ENCODE assay signal across 30 cellular contexts in the genomic region with DNA sequence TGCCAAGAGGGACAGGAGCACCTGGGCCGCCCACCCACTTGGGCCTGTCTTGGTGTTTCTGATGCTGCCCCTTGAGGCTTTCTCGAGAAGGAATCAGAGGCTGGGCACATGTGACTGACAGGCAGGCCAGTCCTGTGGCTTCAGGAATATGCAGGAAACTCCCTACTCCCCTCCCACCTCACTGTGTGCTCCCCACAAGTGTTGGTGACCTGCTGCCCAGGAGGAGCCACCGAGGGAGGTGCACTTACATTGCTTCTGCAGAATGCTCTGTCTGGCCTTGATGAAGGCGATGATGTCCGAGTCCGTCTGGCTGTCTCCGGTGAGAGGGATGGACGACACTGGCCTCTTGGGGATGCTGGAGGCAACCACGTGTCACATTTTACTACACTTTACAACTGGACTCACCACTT. TPM values are rescaled to one million over a fixed set of nuclear protein-coding genes. Genes with fewer than 3 reads are reported as not detected.
A peak's percentile ranks its signal among the peaks of the same experiment; 100 is the strongest.
DNase-seq lines count a peak whose midpoint lies in the region; ATAC-seq, FAIRE-seq and TF ChIP-seq lines count a peak whose summit lies in the region.
"Had no signal": no experiment of that assay in that cellular context is flagged by ENCODE, and none has a peak within 500 bp of the region (broad histone marks: within the 10 kb centered on the region; RNA-seq: fewer than 3 reads in every experiment).

No MANE protein-coding gene starts in this region.

- peak overlapping the region in 1 of 2 experiments; percentile 21; a peak in 1 of 4 replicates for H3K4me2 ChIP-seq in H1 (ENCODE audit: insufficient read depth in 1 of 2, low read depth in 2 of 2, low read length in 2 of 2)

- no peaks in the 10 kb centered on the region for H3K79me1 ChIP-seq in H1 (ENCODE audit: low read depth, low read length)

- H3K27me3 ChIP-seq in H1 (replicated peaks in 1 of 4; ENCODE audit: control insufficient read depth in 3 of 4, extremely low read depth in 1 of 4, insufficient read depth in 3 of 4, low read length in 3 of 4) (peaks cover 0 to 2% (median 0%) of the 10 kb centered on the region in 4 experiments; a peak in 1 of 7 replicates), spleen (replicated peaks in 1 of 7) (peaks cover 0 to 15% (median 0%) of the 10 kb centered on the region in 7 donors), dorsolateral prefrontal cortex (no peaks in the 10 kb centered on the region), MG63 (no peaks in the 10 kb centered on the region)
- H3K27me3 ChIP-seq: cardiac muscle cell, stomach had no signal

- CTCF ChIA-PET in H1 (lab: Charles Lee; ENCODE audit: partially characterized antibody): interaction anchor here (1.1 to 2.3 kb wide), 3 partner anchors 9 to 42 kb away, joined by 3 to 6 read pairs (median 4); no protein-coding TSS in a partner anchor

- ATAC-seq in HG03460 (IDR thresholded peaks at IDR 0.05; ENCODE audit: unreplicated experiment) (peak; percentile 15), T-helper 17 cell (no peak)
- ATAC-seq: activated CD4-positive, alpha-beta T cell treated with anti-CD3 and anti-CD28 coated beads for 36 hours; lower lobe of right lung; psoas muscle; T-cell had no signal

- H3K14ac ChIP-seq in H1 (ENCODE audit: insufficient read length): no peak overlapping the region

- H3K27ac Mint-ChIP-seq in T-helper 17 cell: no peak overlapping the region
- H3K27ac Mint-ChIP-seq: activated CD4-positive, alpha-beta T cell treated with anti-CD3 and anti-CD28 coated beads for 36 hours; activated T-helper 1 cell treated with anti-CD3 and anti-CD28 coated beads, Interleukin-12 subunit alpha, Interleukin-12 subunit beta, Interleukin-2, Interleukin-4 antibody, amounts not matched to agents 30 ng/mL and 10 ng/mL and 1 ng/mL, durations not matched to agents 14 hours and 24 hours and 36 hours; HFFc6; T-cell had no signal

- no peak overlapping the region for H2AFZ ChIP-seq in H1 (ENCODE audit: low read length)

- no peak for TF ChIP-seq RAD21 in H1 (IDR thresholded peaks at IDR 0.05 in 1 of 2, conservative IDR thresholded peaks at IDR 0.05 in 1 of 2; ENCODE audit: low read depth in 2 of 2, low read length in 2 of 2)

- H3K4ac ChIP-seq in H1 (replicated peaks; ENCODE audit: insufficient read length, low read depth, low read length): no peak overlapping the region

- no peaks in the 10 kb centered on the region for H3K36me3 Mint-ChIP-seq in T-helper 17 cell (ENCODE audit: low read depth)
- H3K36me3 Mint-ChIP-seq: T-cell had no signal

- H4K20me1 ChIP-seq in H1 (replicated peaks in 1 of 2; ENCODE audit: control insufficient read depth in 1 of 2, insufficient read depth in 2 of 2, low read length in 2 of 2): no peaks in the 10 kb centered on the region

- H3K23ac ChIP-seq in H1 (ENCODE audit: insufficient read length): no peak overlapping the region

- peak overlapping the region; percentile 10; the same call in 1 of the 2 replicates for H2BK15ac ChIP-seq in H1 (ENCODE audit: low read length)

- H3K9me3 ChIP-seq in H1 (ENCODE audit: insufficient read depth in 2 of 2, low read depth in 1 of 2, low read length in 1 of 2) (no peaks in the 10 kb centered on the region), spleen (no peaks in the 10 kb centered on the region), T-helper 17 cell (ENCODE audit: control insufficient read depth, low read length, poor library complexity, severe bottlenecking) (no peaks in the 10 kb centered on the region), MG63 (no peaks in the 10 kb centered on the region)
- H3K9me3 ChIP-seq: lower lobe of right lung, psoas muscle, stomach had no signal

- intact Hi-C loops in spleen (cut with DNase I; ENCODE audit: low total_unique reads) (no loop called here), dorsolateral prefrontal cortex (cut with DNase I) (loop anchor here in 1 of 2 donors (10.0 kb wide), 1 partner anchor 1481 kb away; no protein-coding TSS in a partner anchor)

- H3K56ac ChIP-seq in H1 (replicated peaks; ENCODE audit: insufficient read length, low read depth, low read length): no peak overlapping the region

- H2BK120ac ChIP-seq in H1 (replicated peaks; ENCODE audit: low read depth, low read length): no peak overlapping the region

- no peaks in the 10 kb centered on the region for H3K23me2 ChIP-seq in H1 (ENCODE audit: low read depth, low read length)

- no peak overlapping the region for H3K4me3 ChIP-seq in H1 (ENCODE audit: extremely low read depth in 1 of 4, insufficient read depth in 2 of 4, low read depth in 3 of 4, low read length in 4 of 4)
- H3K4me3 ChIP-seq in spleen: no peak overlapping the region
- H3K4me3 ChIP-seq in dorsolateral prefrontal cortex: no peak overlapping the region
- no peak overlapping the region for H3K4me3 ChIP-seq in MG63
- H3K4me3 ChIP-seq: cardiac muscle cell, lower lobe of right lung, psoas muscle, stomach had no signal

- H3K36me3 ChIP-seq in H1 (ENCODE audit: control insufficient read depth in 2 of 4, insufficient read depth in 4 of 4, low read length in 3 of 4) (no peaks in the 10 kb centered on the region), spleen (no peaks in the 10 kb centered on the region), MG63 (no peaks in the 10 kb centered on the region)
- H3K36me3 ChIP-seq: cardiac muscle cell, lower lobe of right lung, stomach had no signal

- no peak overlapping the region for H4K8ac ChIP-seq in H1 (ENCODE audit: extremely low read depth, insufficient read depth, low read length)

- DNase-seq in GM12892 (ENCODE audit: insufficient read length) (no peak), H1 (ENCODE audit: low read depth in 1 of 2, low spot score in 2 of 2) (no peak), spleen (peak; percentile 76), T-helper 17 cell (no peak), dorsolateral prefrontal cortex (no peak), MG63 (no peak)
- DNase-seq in activated CD8-positive, alpha-beta memory T cell treated with anti-CD3 and anti-CD28 coated beads for 24 hours: no peak
- DNase-seq: activated CD4-positive, alpha-beta T cell treated with anti-CD3 and anti-CD28 coated beads for 36 hours; activated naive CD4-positive, alpha-beta T cell treated with anti-CD3 and anti-CD28 coated beads, Interleukin-2, amount 50 U/mL, for 16 hours; anterior cingulate cortex; HFFc6; KG1; lower lobe of right lung; NCI-H1694; NCI-H524; NK-92 treated with Interleukin-12 subunit alpha and Interleukin-12 subunit beta, amount 100 ng/mL, for 24 hours; psoas muscle; SIG-M5; stomach; T-cell; trophoblast cell had no signal

- H3K9ac ChIP-seq in H1 (replicated peaks in 1 of 4; ENCODE audit: extremely low read depth in 1 of 4, low read depth in 3 of 4, low read length in 3 of 4): no peak overlapping the region

- H3K4me3 Mint-ChIP-seq in T-helper 17 cell: no peak overlapping the region
- H3K4me3 Mint-ChIP-seq: activated CD4-positive, alpha-beta T cell treated with anti-CD3 and anti-CD28 coated beads for 36 hours; activated T-helper 1 cell treated with anti-CD3 and anti-CD28 coated beads, Interleukin-12 subunit alpha, Interleukin-12 subunit beta, Interleukin-2, Interleukin-4 antibody, amounts not matched to agents 30 ng/mL and 10 ng/mL and 1 ng/mL, durations not matched to agents 14 hours and 24 hours and 36 hours; HFFc6; T-cell had no signal

- TF ChIP-seq POLR2A in GM12892 (IDR thresholded peaks at IDR 0.05; ENCODE audit: low read depth, low read length) (no peak), H1 (IDR thresholded peaks at IDR 0.05; ENCODE audit: control extremely low read depth in 1 of 2, low read depth in 2 of 2, low read length in 2 of 2) (no peak), spleen (IDR thresholded peaks at IDR 0.05) (no peak)

- no peak overlapping the region for H4K91ac ChIP-seq in H1 (replicated peaks; ENCODE audit: insufficient read length, low read length)

- H3K18ac ChIP-seq in H1 (ENCODE audit: extremely low read depth, low read length): no peak overlapping the region

- TF ChIP-seq EP300 in H1 (IDR thresholded peaks at IDR 0.05; ENCODE audit: borderline replicate concordance in 1 of 2, low read depth in 2 of 2, low read length in 2 of 2): no peak

- no peak overlapping the region for H2AK5ac ChIP-seq in H1 (ENCODE audit: low read depth, low read length)

- peaks cover 5 to 17% (median 10%) of the 10 kb centered on the region in 4 experiments for H3K4me1 ChIP-seq in H1 (replicated peaks in 1 of 4; ENCODE audit: control insufficient read depth in 3 of 4, insufficient read depth in 4 of 4, low read length in 3 of 4)
- peaks cover 14 to 51% (median 32%) of the 10 kb centered on the region in 6 donors for H3K4me1 ChIP-seq in spleen
- H3K4me1 ChIP-seq: psoas muscle had no signal

- WGBS in H1 (ENCODE audit: extremely low coverage in 1 of 2, insufficient coverage in 1 of 2, insufficient read length in 1 of 2, insufficient replicate concordance in 2 of 2, low coverage in 1 of 2, low lambda C conversion rate in 2 of 2, missing lambda C conversion rate in 1 of 2), 2 experiments: 88% methylated on average over 9 of the region's 9 CpGs; no CpG with 5 or more reads in 1 of the 2 experiments
- WGBS in spleen, 5 donors: 80 to 88% (median 83%) methylated on average over 9 of the region's 9 CpGs

- no peak overlapping the region for H2BK5ac ChIP-seq in H1 (ENCODE audit: low read depth, low read length)

- H4K5ac ChIP-seq in H1 (ENCODE audit: insufficient read length, low read depth, low read length): no peak overlapping the region

- no peak overlapping the region for H2BK20ac ChIP-seq in H1 (ENCODE audit: low read length)

- FAIRE-seq in GM12892 (lab: Jason Lieb, UNC) (peak; percentile 60), H1 (lab: Jason Lieb, UNC) (no peak)
- FAIRE-seq: GM12891, keratinocyte had no signal

- peak in 1 of 3 experiments; percentile 3; a peak in 1 of 4 replicates for TF ChIP-seq CTCF in H1 (IDR thresholded peaks at IDR 0.05; ENCODE audit: control extremely low read depth in 1 of 3, insufficient read depth in 1 of 3, low read depth in 1 of 3, low read length in 3 of 3)
- TF ChIP-seq CTCF in spleen (IDR thresholded peaks at IDR 0.05 in 8 of 11, conservative IDR thresholded peaks at IDR 0.05 in 3 of 11): no peak
- no peak for TF ChIP-seq CTCF in dorsolateral prefrontal cortex (IDR thresholded peaks at IDR 0.05 in 54 of 56, conservative IDR thresholded peaks at IDR 0.05 in 2 of 56; ENCODE audit: low read depth in 1 of 56, partially characterized antibody in 56 of 56)

- H3K27ac ChIP-seq in H1 (ENCODE audit: low read depth, low read length) (no peak overlapping the region), spleen (peak overlapping the region in 6 of 8 donors; percentile 23 to 68 (median 61)), dorsolateral prefrontal cortex (peak overlapping the region in 7 of 59 donors; percentile 2 to 39 (median 15))
- H3K27ac ChIP-seq: cardiac muscle cell, lower lobe of right lung, psoas muscle, stomach had no signal

- peaks cover 10% of the 10 kb centered on the region for H3K27me3 Mint-ChIP-seq in T-helper 17 cell

- H3K4me1 Mint-ChIP-seq in T-helper 17 cell: peaks cover 8% of the 10 kb centered on the region
- H3K4me1 Mint-ChIP-seq: activated CD4-positive, alpha-beta T cell treated with anti-CD3 and anti-CD28 coated beads for 36 hours had no signal

- no peaks in the 10 kb centered on the region for H3K79me2 ChIP-seq in H1 (ENCODE audit: control insufficient read depth in 1 of 2, insufficient read depth in 2 of 2, low read length in 2 of 2)

- POLR2A ChIA-PET in H1 (lab: Charles Lee; ENCODE audit: partially characterized antibody): no interaction called here

- H2BK12ac ChIP-seq in H1 (ENCODE audit: low read depth, low read length): no peak overlapping the region; the same call in 1 of the 2 replicates

RNA-seq across cellular contexts. Expression of a gene that starts 21.0 kb away (rescaled TPM):
- polyA plus RNA-seq in GM12892 (2012; ENCODE audit: missing spikeins): not detected
- not detected in 2 replicates for total RNA-seq in H1 (2021; fragmentation: NEBNext Ultra II Directional; extraction: Animal tissue kit (Norgen Biotek cat#: 25700))
- polyA plus RNA-seq in H1 (2011; rRNA removed) (not detected in 2 replicates), spleen (not detected)
- polyA plus RNA-seq in H1 (2011; cell fraction: cytosol; rRNA removed): not detected
- polyA plus RNA-seq in H1 (2011; cell fraction: nucleus; rRNA removed): not detected
- polyA plus RNA-seq in H1 (2012, experiment 1 of 2): not detected in 4 replicates
- polyA plus RNA-seq in H1 (2012, experiment 2 of 2): not detected
- polyA plus RNA-seq in H1 (2013, experiment 1 of 2): not detected
- polyA plus RNA-seq in H1 (2013, experiment 2 of 2): not detected
- not detected in 2 replicates for polyA minus RNA-seq in H1 (2011; rRNA and poly(A)+ RNA removed)
- not detected for polyA minus RNA-seq in H1 (2011; cell fraction: cytosol; rRNA and poly(A)+ RNA removed)
- not detected for polyA minus RNA-seq in H1 (2011; cell fraction: nucleus; rRNA and poly(A)+ RNA removed)
- total RNA-seq in spleen (not detected), T-helper 17 cell (not detected), dorsolateral prefrontal cortex (under 1 TPM in 7 of 120 experiments, not detected in 113; 0.42 to 0.76 (median 0.50) TPM)
- not detected in 2 replicates for total RNA-seq in MG63 (2014; rRNA removed; shearing (Covaris generic); ENCODE audit: low replicate concordance)
- total RNA-seq: activated CD4-positive, alpha-beta T cell treated with anti-CD3 and anti-CD28 coated beads for 36 hours; activated T-helper 1 cell treated with anti-CD3 and anti-CD28 coated beads, Interleukin-12 subunit alpha, Interleukin-12 subunit beta, Interleukin-2, Interleukin-4 antibody, amounts not matched to agents 30 ng/mL and 10 ng/mL and 1 ng/mL, durations not matched to agents 14 hours and 24 hours and 36 hours; cardiac muscle cell; Daoy; fibroblast of lung; HFFc6; HT-29; lower lobe of right lung; psoas muscle; T-cell had no signal
- polyA plus RNA-seq: BJ, cardiac muscle cell, fibroblast of lung, keratinocyte, psoas muscle had no signal

RNA-seq across cellular contexts. Expression of a gene that starts 29.2 kb away (rescaled TPM):
- polyA plus RNA-seq in GM12892 (2012; ENCODE audit: missing spikeins): not detected
- total RNA-seq in H1 (2021; fragmentation: NEBNext Ultra II Directional; extraction: Animal tissue kit (Norgen Biotek cat#: 25700)): 2.9 and 3.0 TPM in 2 replicates
- 3.4 and 3.8 TPM in 2 replicates for polyA plus RNA-seq in H1 (2011; rRNA removed)
- polyA plus RNA-seq in H1 (2011; cell fraction: cytosol; rRNA removed): 3.5 TPM
- polyA plus RNA-seq in H1 (2011; cell fraction: nucleus; rRNA removed): 8.8 TPM
- 3.5 to 5.5 TPM (median 4.0 TPM) in 4 replicates for polyA plus RNA-seq in H1 (2012, experiment 1 of 2)
- polyA plus RNA-seq in H1 (2012, experiment 2 of 2): 2.8 TPM
- polyA plus RNA-seq in H1 (2013, experiment 1 of 2): 3.1 TPM
- 3.1 TPM for polyA plus RNA-seq in H1 (2013, experiment 2 of 2)
- polyA minus RNA-seq in H1 (2011; rRNA and poly(A)+ RNA removed): 1.2 and 2.0 TPM in 2 replicates
- polyA minus RNA-seq in H1 (2011; cell fraction: cytosol; rRNA and poly(A)+ RNA removed): 2.1 TPM
- 3.5 TPM for polyA minus RNA-seq in H1 (2011; cell fraction: nucleus; rRNA and poly(A)+ RNA removed)
- under 1 TPM in 5 of 7 donors, not detected in 2; 0.42 to 0.98 (median 0.54) TPM for total RNA-seq in spleen
- polyA plus RNA-seq in spleen: under 1 TPM; 0.16 to 0.43 (median 0.36) TPM
- under 1 TPM in 1 of 2 donors, not detected in 1; 0.26 TPM for total RNA-seq in T-helper 17 cell
- total RNA-seq in dorsolateral prefrontal cortex: 1 to 10 TPM in 3 of 120 experiments, under 1 TPM in 24, not detected in 93; 0.24 to 1.8 (median 0.33) TPM
- not detected in 2 replicates for total RNA-seq in MG63 (2014; rRNA removed; shearing (Covaris generic); ENCODE audit: low replicate concordance)
- total RNA-seq: activated CD4-positive, alpha-beta T cell treated with anti-CD3 and anti-CD28 coated beads for 36 hours; activated T-helper 1 cell treated with anti-CD3 and anti-CD28 coated beads, Interleukin-12 subunit alpha, Interleukin-12 subunit beta, Interleukin-2, Interleukin-4 antibody, amounts not matched to agents 30 ng/mL and 10 ng/mL and 1 ng/mL, durations not matched to agents 14 hours and 24 hours and 36 hours; cardiac muscle cell; Daoy; fibroblast of lung; HFFc6; psoas muscle had no signal
- polyA plus RNA-seq: BJ, cardiac muscle cell, fibroblast of lung, keratinocyte had no signal
